In the genomic region with DNA sequence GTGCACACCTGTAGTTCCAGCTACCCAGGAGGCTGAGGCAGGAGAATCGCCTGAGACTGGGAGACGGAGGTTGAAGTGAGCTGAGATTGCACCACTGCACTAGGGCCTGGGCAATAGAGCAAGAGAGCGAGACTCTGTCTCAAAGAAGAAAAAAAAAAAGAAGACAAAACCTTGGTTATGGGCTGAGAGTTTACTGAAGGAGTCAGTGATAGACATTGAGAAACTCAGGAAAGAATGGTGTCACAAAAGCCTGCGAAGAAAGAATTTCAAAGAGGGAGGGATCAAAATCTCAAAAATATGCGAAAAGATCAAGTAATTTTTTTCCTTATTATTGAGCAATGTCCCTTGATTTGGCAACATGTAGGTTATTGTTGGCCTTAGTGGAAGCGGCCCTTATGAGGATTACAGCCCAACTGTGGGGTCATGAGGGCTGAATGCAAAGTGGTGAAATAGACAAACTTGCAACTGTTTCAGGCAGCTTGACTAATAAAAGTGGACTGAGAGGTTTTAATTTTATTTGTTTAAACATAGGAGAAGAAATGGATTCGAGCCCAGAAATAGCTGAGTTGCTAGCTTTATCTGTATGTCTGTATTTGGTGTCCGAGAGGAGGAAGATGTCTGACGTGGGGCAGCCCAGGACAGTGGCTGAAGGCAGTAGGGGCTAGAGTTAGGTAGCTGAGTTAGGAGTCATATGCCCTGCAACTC, we compare ENCODE assay signal across 1 cellular context.
TF ChIP-seq lines count a peak whose summit lies in the region.

No MANE protein-coding gene starts in this region.

TF ChIP-seq in HepG2, 621 proteins besides CTCF, POLR2A, EP300 and RAD21:
- TF ChIP-seq EEA1 (CRISPR knock-in tag; IDR thresholded peaks at IDR 0.05; ENCODE audit: borderline replicate concordance) (no peak), CEBPB (IDR thresholded peaks at IDR 0.05; ENCODE audit: borderline replicate concordance, low read depth, low read length) (0 out of 2 replicates have a peak, but pooled peaks have one; percentile 23)
